Comparison of ENCODE assay signal across 8 cellular contexts in genomic region chr14:100439781-100440180, GRCh38.
A peak's percentile ranks its signal among the peaks of the same experiment; 100 is the strongest.
DNase-seq lines count a peak whose midpoint lies in the region; ATAC-seq, FAIRE-seq and TF ChIP-seq lines count a peak whose summit lies in the region.

No MANE protein-coding gene starts in this region.

- no peak overlapping the region for H2BK120ac ChIP-seq in mesenchymal stem cell (ENCODE audit: low read depth, low read length)

- no peak overlapping the region for H3K4ac ChIP-seq in mesenchymal stem cell (ENCODE audit: low read depth in 1 of 2, low read length in 2 of 2)

- peak in 3 of 5 donors; percentile 26 to 65 (median 45) for DNase-seq in heart left ventricle
- DNase-seq in cardiac septum (ENCODE audit: low spot score), result no peak
- DNase-seq in mesenchymal stem cell, result no peak
- DNase-seq in GM12892 (ENCODE audit: insufficient read length), result no peak
- no peak for DNase-seq in RKO (ENCODE audit: low spot score)
- DNase-seq in GOT3 (lab: John Stamatoyannopoulos, UW), result no peak

- no peak for TF ChIP-seq CTCF in heart left ventricle (IDR thresholded peaks at IDR 0.05)

- ATAC-seq in heart left ventricle (peak in 2 of 4 donors; percentile 53 to 76), HG03045 (IDR thresholded peaks at IDR 0.05; ENCODE audit: unreplicated experiment) (no peak)

- H3K27me3 ChIP-seq in heart left ventricle, result no peaks in the 10 kb centered on the region
- H3K27me3 ChIP-seq in duodenal mucosa (ENCODE audit: control insufficient read depth in 1 of 2, insufficient read depth in 2 of 2, low read length in 2 of 2), result no peaks in the 10 kb centered on the region
- H3K27me3 ChIP-seq in mesenchymal stem cell (ENCODE audit: control insufficient read depth in 1 of 2, insufficient read depth in 1 of 2, low read length in 2 of 2), result no peaks in the 10 kb centered on the region

- peaks cover 0 to 23% (median 19%) of the 10 kb centered on the region in 12 donors for H3K4me1 ChIP-seq in heart left ventricle
- peaks cover 33 to 35% of the 10 kb centered on the region in 2 donors for H3K4me1 ChIP-seq in duodenal mucosa (ENCODE audit: control insufficient read depth in 1 of 2, insufficient read depth in 2 of 2, low read length in 2 of 2)
- peaks cover 53% of the 10 kb centered on the region for H3K4me1 ChIP-seq in mesenchymal stem cell (ENCODE audit: control insufficient read depth, insufficient read depth, low read depth, low read length)

- no peak overlapping the region for H3K18ac ChIP-seq in mesenchymal stem cell (ENCODE audit: low read depth in 1 of 2, low read length in 2 of 2)

- 50 to 65% (median 58%) methylated on average over 6 of the region's 6 CpGs for WGBS in heart left ventricle, 4 donors
- 81% methylated on average over 6 of the region's 6 CpGs for WGBS in mesenchymal stem cell

- H3K36me3 ChIP-seq in heart left ventricle, result no peaks in the 10 kb centered on the region
- H3K36me3 ChIP-seq in duodenal mucosa (ENCODE audit: control insufficient read depth in 1 of 2, insufficient read depth in 2 of 2, low read length in 2 of 2), result no peaks in the 10 kb centered on the region
- no peaks in the 10 kb centered on the region for H3K36me3 ChIP-seq in mesenchymal stem cell (ENCODE audit: control insufficient read depth in 1 of 2, insufficient read depth in 2 of 2, low read depth in 1 of 2, low read length in 2 of 2)

- peak overlapping the region; percentile 87 for H2BK5ac ChIP-seq in mesenchymal stem cell (ENCODE audit: low read depth, low read length, poor library complexity, severe bottlenecking)

- H3K9me3 ChIP-seq in heart left ventricle, result no peaks in the 10 kb centered on the region
- H3K9me3 ChIP-seq in duodenal mucosa (ENCODE audit: control insufficient read depth in 1 of 2, low read length in 2 of 2), result no peaks in the 10 kb centered on the region
- H3K9me3 ChIP-seq in mesenchymal stem cell (ENCODE audit: control insufficient read depth, low read length), result no peaks in the 10 kb centered on the region

- no peak overlapping the region for H2BK12ac ChIP-seq in mesenchymal stem cell (ENCODE audit: low read length in 2 of 2)

- no peak overlapping the region for H4K91ac ChIP-seq in mesenchymal stem cell (ENCODE audit: low read length)

- TF ChIP-seq POLR2A in heart left ventricle (IDR thresholded peaks at IDR 0.05), result no peak
- TF ChIP-seq POLR2A in GM12892 (IDR thresholded peaks at IDR 0.05; ENCODE audit: low read depth, low read length), result no peak

- H3K4me3 ChIP-seq in heart left ventricle, result no peak overlapping the region
- no peak overlapping the region for H3K4me3 ChIP-seq in duodenal mucosa (ENCODE audit: low read depth in 1 of 2, low read length in 2 of 2)
- H3K4me3 ChIP-seq in mesenchymal stem cell (ENCODE audit: insufficient read depth in 1 of 2, low read depth in 1 of 2, low read length in 2 of 2), result no peak overlapping the region

- H3K9ac ChIP-seq in duodenal mucosa (ENCODE audit: low read depth in 1 of 2, low read length in 2 of 2) (peak overlapping the region; percentile 13 to 38), mesenchymal stem cell (ENCODE audit: low read length) (peak overlapping the region; percentile 63)

- H2AK5ac ChIP-seq in mesenchymal stem cell (ENCODE audit: low read length, severe bottlenecking), result peak overlapping the region; percentile 32

- peak overlapping the region in 10 of 12 donors; percentile 8 to 72 (median 40) for H3K27ac ChIP-seq in heart left ventricle
- no peak overlapping the region for H3K27ac ChIP-seq in duodenal mucosa (ENCODE audit: low read depth, low read length)
- peak overlapping the region; percentile 78 for H3K27ac ChIP-seq in mesenchymal stem cell (ENCODE audit: low read length, poor library complexity, severe bottlenecking)

- FAIRE-seq in GM12892 (lab: Jason Lieb, UNC), result no peak

- H2AFZ ChIP-seq in mesenchymal stem cell (ENCODE audit: low read depth, low read length), result no peak overlapping the region

- no peak overlapping the region for H2BK15ac ChIP-seq in mesenchymal stem cell (ENCODE audit: low read depth, poor library complexity, severe bottlenecking)

- intact Hi-C loops in heart left ventricle (cut with DNase I) (loop anchor here (1.0 to 10.0 kb wide), 8 partner anchors 108 to 1188 kb away; no protein-coding TSS in a partner anchor), cardiac septum (cut with DNase I) (loop anchor here (5.0 kb wide), 1 partner anchor 208 kb away; no protein-coding TSS in a partner anchor)

- no peak overlapping the region for H3K14ac ChIP-seq in mesenchymal stem cell (ENCODE audit: low read length in 2 of 2)

- H3K79me1 ChIP-seq in mesenchymal stem cell (replicated peaks; ENCODE audit: low read length, poor library complexity, severe bottlenecking), result peaks cover 40% of the 10 kb centered on the region

- H4K8ac ChIP-seq in mesenchymal stem cell (ENCODE audit: low read length), result no peak overlapping the region

- H3K4me2 ChIP-seq in mesenchymal stem cell (ENCODE audit: low read length, poor library complexity, severe bottlenecking), result no peak overlapping the region

- no peak overlapping the region for H3K23ac ChIP-seq in mesenchymal stem cell (ENCODE audit: low read length in 2 of 2)

Comparison
In these comparisons a context has a peak if more than half of its experiments do, and no peak if none do; other contexts are left out.
1. DNase-seq: peak in heart left ventricle (3 of 5); none in cardiac septum (single experiment), mesenchymal stem cell (single experiment), GM12892 (single experiment), RKO (single experiment) and GOT3 (single experiment).